Comparison of ENCODE assay signal across 1 cellular context in the genomic region with DNA sequence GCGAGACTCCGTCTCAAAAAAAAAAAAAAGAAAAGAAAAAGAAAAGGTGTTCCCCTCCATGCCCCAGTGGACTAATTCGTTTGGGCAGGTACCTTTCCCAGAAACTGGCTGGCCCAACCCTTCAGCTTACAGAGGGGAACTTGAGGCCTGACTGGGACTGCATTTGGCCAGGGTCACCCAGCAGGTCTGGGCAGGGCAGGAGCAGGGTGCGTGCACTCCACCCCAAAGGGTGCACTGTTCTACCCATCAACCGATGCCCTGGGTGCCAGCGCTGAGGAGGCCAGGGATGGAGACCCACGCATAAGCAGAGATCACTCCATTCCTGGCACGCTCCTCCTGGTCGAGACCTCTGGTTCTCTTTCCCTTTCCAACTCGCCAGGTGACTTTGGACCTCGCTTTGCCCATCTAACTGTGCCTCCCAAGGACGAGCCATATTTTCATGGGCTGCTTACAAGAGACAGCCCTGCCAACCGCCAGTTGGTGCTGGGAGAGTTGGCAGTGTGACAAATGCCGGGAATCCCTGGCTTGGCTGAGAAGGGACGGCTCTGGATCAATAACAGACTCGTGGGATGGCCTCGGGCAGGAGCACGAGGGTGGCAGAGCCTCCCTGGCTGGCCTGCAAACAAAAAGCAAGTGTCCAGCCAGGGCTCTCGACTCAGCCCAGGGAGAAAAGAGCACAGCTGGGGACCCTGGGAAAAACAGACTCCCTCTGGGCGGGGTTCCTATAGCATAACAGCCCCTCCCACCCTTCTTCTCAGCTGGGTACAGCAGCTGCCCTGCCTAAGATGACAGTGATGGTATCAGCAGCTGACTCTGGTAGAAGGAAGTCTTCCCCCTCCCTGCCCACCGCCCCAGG.
TF ChIP-seq lines count a peak whose summit lies in the region.

No MANE protein-coding gene starts in this region.

TF ChIP-seq in K562, 482 proteins besides CTCF, POLR2A, EP300 and RAD21:
- peak in 1 of 2 experiments; percentile 37; a peak in 1 of 4 replicates for TF ChIP-seq SIN3A (IDR thresholded peaks at IDR 0.05; ENCODE audit: borderline replicate concordance in 2 of 2, control insufficient read depth in 1 of 2, low read depth in 2 of 2, low read length in 2 of 2)
- TF ChIP-seq ATF4 (CRISPR knock-in tag; IDR thresholded peaks at IDR 0.05) = no peak
- peak; percentile 43 for TF ChIP-seq DACH1 (IDR thresholded peaks at IDR 0.05; ENCODE audit: partially characterized antibody)
- 0 out of 2 replicates have a peak, but pooled peaks have one; percentile 15 for TF ChIP-seq NFIC (IDR thresholded peaks at IDR 0.05)
- no peak for TF ChIP-seq CREBBP (IDR thresholded peaks at IDR 0.05; ENCODE audit: low read depth, low read length)
- no peak for TF ChIP-seq POLR2G (IDR thresholded peaks at IDR 0.05; ENCODE audit: low read depth, low read length)
- TF ChIP-seq SETDB1 (IDR thresholded peaks at IDR 0.05; ENCODE audit: low read length) = no peak
- no peak for TF ChIP-seq WHSC1 (IDR thresholded peaks at IDR 0.05; ENCODE audit: low read length)
- TF ChIP-seq, protein P1, sequence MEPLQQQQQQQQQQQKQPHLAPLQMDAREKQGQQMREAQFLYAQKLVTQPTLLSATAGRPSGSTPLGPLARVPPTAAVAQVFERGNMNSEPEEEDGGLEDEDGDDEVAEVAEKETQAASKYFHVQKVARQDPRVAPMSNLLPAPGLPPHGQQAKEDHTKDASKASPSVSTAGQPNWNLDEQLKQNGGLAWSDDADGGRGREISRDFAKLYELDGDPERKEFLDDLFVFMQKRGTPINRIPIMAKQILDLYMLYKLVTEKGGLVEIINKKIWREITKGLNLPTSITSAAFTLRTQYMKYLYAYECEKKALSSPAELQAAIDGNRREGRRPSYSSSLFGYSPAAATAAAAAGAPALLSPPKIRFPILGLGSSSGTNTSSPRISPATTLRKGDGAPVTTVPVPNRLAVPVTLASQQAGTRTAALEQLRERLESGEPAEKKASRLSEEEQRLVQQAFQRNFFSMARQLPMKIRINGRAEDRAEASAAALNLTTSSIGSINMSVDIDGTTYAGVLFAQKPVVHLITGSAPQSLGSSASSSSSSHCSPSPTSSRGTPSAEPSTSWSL (CRISPR knock-in tag; IDR thresholded peaks at IDR 0.05; ENCODE audit: borderline replicate concordance) = no peak
- no peak for TF ChIP-seq ZNF707 (CRISPR knock-in tag; conservative IDR thresholded peaks at IDR 0.05)
- TF ChIP-seq RCOR1 (IDR thresholded peaks at IDR 0.05; ENCODE audit: borderline replicate concordance in 1 of 2, low read depth in 2 of 2, low read length in 2 of 2) = 0 out of 4 replicates have a peak, but pooled peaks of 1 of the 2 experiments have one; percentile 28
- TF ChIP-seq TFAP4 (CRISPR knock-in tag; IDR thresholded peaks at IDR 0.05; ENCODE audit: borderline replicate concordance) = peak; percentile 91
- peak; percentile 62; the same call in 1 of the 2 replicates for TF ChIP-seq MYNN (IDR thresholded peaks at IDR 0.05)
- TF ChIP-seq MYNN (CRISPR knock-in tag; IDR thresholded peaks at IDR 0.05) = no peak
